Comparison of ENCODE assay signal across 22 cellular contexts in the genomic region with DNA sequence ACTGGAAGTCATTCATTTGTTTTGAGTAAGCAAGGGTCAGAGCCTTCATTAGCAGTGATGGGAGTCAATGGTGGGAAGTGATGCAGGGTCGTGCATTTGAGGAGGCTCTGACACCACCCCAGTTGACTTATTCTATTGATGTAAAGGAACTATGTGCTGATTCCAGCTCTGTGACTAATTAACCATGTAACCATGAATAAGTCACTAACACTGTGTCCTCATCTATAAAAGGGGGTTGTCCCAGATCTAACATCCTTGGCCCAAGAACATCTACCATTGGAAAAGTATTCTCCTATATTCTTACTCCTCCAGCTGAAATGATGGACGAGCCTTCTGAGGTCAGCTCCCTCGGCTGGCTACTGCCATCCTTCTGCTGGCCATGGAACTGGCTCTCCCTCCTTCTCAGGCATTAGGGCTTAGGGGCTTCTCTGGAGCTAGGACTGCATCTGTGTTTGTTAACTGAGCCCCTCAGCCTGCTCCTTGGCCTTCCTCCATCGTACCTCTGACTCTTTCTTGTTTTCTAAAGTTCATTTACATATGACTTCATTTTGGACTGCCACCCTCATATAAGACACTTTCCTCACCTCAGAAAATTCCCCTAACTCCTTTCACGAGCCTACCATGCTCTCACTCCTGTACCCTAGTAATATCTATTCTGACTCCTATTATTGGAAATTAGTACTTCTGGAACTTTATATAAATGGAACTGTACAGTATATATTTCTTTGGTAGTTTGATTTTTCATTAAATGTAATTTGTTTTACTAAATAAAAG.
DNase-seq lines count a peak whose midpoint lies in the region; ATAC-seq lines count a peak whose summit lies in the region.
"Had no signal": no experiment of that assay in that cellular context is flagged by ENCODE, and none has a peak within 500 bp of the region (broad histone marks: within the 10 kb centered on the region; RNA-seq: fewer than 3 reads in every experiment).

No MANE protein-coding gene starts in this region.

- no peaks in the 10 kb centered on the region for H3K36me3 Mint-ChIP-seq in stimulated activated memory B cell treated with anti-CD40 and anti-IgM and Interleukin-4, amounts not matched to agents 10 μg/mL and 1 μg/mL and 100 μg/mL, for 72 hours
- H3K36me3 Mint-ChIP-seq: activated naive CD8-positive, alpha-beta T cell treated with anti-CD3 and anti-CD28 coated beads for 36 hours; CD14-positive monocyte; natural killer cell treated with Interleukin-12 subunit alpha and Interleukin-12 subunit beta and Interleukin-15 and Interleukin-18, amount 100 ng/mL, for 72 hours had no signal

- peaks cover 7% of the 10 kb centered on the region for H3K9me3 Mint-ChIP-seq in stimulated activated memory B cell treated with anti-CD40 and anti-IgM and Interleukin-4, amounts not matched to agents 10 μg/mL and 1 μg/mL and 100 μg/mL, for 72 hours
- H3K9me3 Mint-ChIP-seq: natural killer cell treated with Interleukin-12 subunit alpha and Interleukin-12 subunit beta and Interleukin-15 and Interleukin-18, amount 100 ng/mL, for 72 hours had no signal

- peaks cover 5% of the 10 kb centered on the region for H3K4me1 Mint-ChIP-seq in stimulated activated memory B cell treated with anti-CD40 and anti-IgM and Interleukin-4, amounts not matched to agents 10 μg/mL and 1 μg/mL and 100 μg/mL, for 72 hours
- H3K4me1 Mint-ChIP-seq: activated naive CD8-positive, alpha-beta T cell treated with anti-CD3 and anti-CD28 coated beads for 36 hours; CD14-positive monocyte had no signal

- ATAC-seq in GM19025 (IDR thresholded peaks at IDR 0.05; ENCODE audit: low read depth, unreplicated experiment) (peak; percentile 53), HG02678 (IDR thresholded peaks at IDR 0.05; ENCODE audit: unreplicated experiment) (peak; percentile 60), HG03469 (IDR thresholded peaks at IDR 0.05; ENCODE audit: unreplicated experiment) (peak; percentile 56)
- peak; percentile 20 for ATAC-seq in stimulated activated memory B cell treated with anti-CD40 and anti-IgM and Interleukin-4, amounts not matched to agents 10 μg/mL and 1 μg/mL and 100 μg/mL, for 72 hours
- ATAC-seq: activated CD4-positive, CD25-positive, alpha-beta regulatory T cell treated with anti-CD3 and anti-CD28 coated beads, Interleukin-2, amount 50 U/mL, for 24 hours; activated CD8-positive, alpha-beta T cell treated with anti-CD3 and anti-CD28 coated beads for 36 hours; left ventricle myocardium superior; natural killer cell treated with Interleukin-12 subunit alpha and Interleukin-12 subunit beta and Interleukin-15 and Interleukin-18, amount 100 ng/mL, for 72 hours; right lobe of liver; stimulated activated naive CD8-positive, alpha-beta T cell treated with anti-CD3 and anti-CD28 coated beads, Interleukin-15, Interleukin-2, amounts not matched to agents 100 U/mL and 50 U/mL, for 24 hours had no signal

- no peak overlapping the region for H3K27ac Mint-ChIP-seq in stimulated activated memory B cell treated with anti-CD40 and anti-IgM and Interleukin-4, amounts not matched to agents 10 μg/mL and 1 μg/mL and 100 μg/mL, for 72 hours
- H3K27ac Mint-ChIP-seq: activated CD8-positive, alpha-beta T cell treated with anti-CD3 and anti-CD28 coated beads for 36 hours; activated naive CD8-positive, alpha-beta T cell treated with anti-CD3 and anti-CD28 coated beads for 36 hours; CD14-positive monocyte; natural killer cell treated with Interleukin-12 subunit alpha and Interleukin-12 subunit beta and Interleukin-15 and Interleukin-18, amount 100 ng/mL, for 72 hours had no signal

- no peak for DNase-seq in NCI-H1092 treated with DMSO at 0.1 percent for 48 hours (lab: John Stamatoyannopoulos, UW)
- DNase-seq in NCI-H2107 treated with DMSO at 0.1 percent for 48 hours (lab: John Stamatoyannopoulos, UW; ENCODE audit: unreplicated experiment): no peak
- no peak for DNase-seq in NCI-H146 treated with DMSO at 0.1 percent for 48 hours (lab: John Stamatoyannopoulos, UW; ENCODE audit: unreplicated experiment)
- DNase-seq: activated CD8-positive, alpha-beta T cell treated with anti-CD3 and anti-CD28 coated beads for 36 hours; activated naive CD8-positive, alpha-beta T cell treated with anti-CD3 and anti-CD28 coated beads for 36 hours; caudate nucleus; EL; left ventricle myocardium superior; midbrain; NCI-H146; NCI-H526 treated with DMSO at 0.1 percent for 48 hours; Peyer's patch; right lobe of liver; stimulated activated CD4-positive, alpha-beta T cell treated with anti-CD3 and anti-CD28 coated beads, Interleukin-12 subunit alpha, Interleukin-12 subunit beta, amount 100 ng/mL, for 4 hours; stimulated activated naive CD8-positive, alpha-beta T cell treated with anti-CD3 and anti-CD28 coated beads, Interleukin-15, Interleukin-2, amounts not matched to agents 100 U/mL and 50 U/mL, for 24 hours had no signal

- H3K4me3 Mint-ChIP-seq in stimulated activated memory B cell treated with anti-CD40 and anti-IgM and Interleukin-4, amounts not matched to agents 10 μg/mL and 1 μg/mL and 100 μg/mL, for 72 hours: no peak overlapping the region
- H3K4me3 Mint-ChIP-seq: activated CD8-positive, alpha-beta T cell treated with anti-CD3 and anti-CD28 coated beads for 36 hours; activated naive CD8-positive, alpha-beta T cell treated with anti-CD3 and anti-CD28 coated beads for 36 hours; CD14-positive monocyte; natural killer cell treated with Interleukin-12 subunit alpha and Interleukin-12 subunit beta and Interleukin-15 and Interleukin-18, amount 100 ng/mL, for 72 hours had no signal

- peaks cover 32% of the 10 kb centered on the region for H3K27me3 Mint-ChIP-seq in stimulated activated memory B cell treated with anti-CD40 and anti-IgM and Interleukin-4, amounts not matched to agents 10 μg/mL and 1 μg/mL and 100 μg/mL, for 72 hours
- H3K27me3 Mint-ChIP-seq: activated naive CD8-positive, alpha-beta T cell treated with anti-CD3 and anti-CD28 coated beads for 36 hours had no signal
